25 cellular contexts compared by ENCODE assay signal in genomic region chr21:44849616-44850130, GRCh38. TPM values are rescaled to one million over a fixed set of nuclear protein-coding genes. Genes with fewer than 3 reads are reported as not detected.
DNase-seq lines count a peak whose midpoint lies in the region; ATAC-seq and TF ChIP-seq lines count a peak whose summit lies in the region.
"Had no signal": no experiment of that assay in that cellular context is flagged by ENCODE, and none has a peak within 500 bp of the region (broad histone marks: within the 10 kb centered on the region; RNA-seq: fewer than 3 reads in every experiment).

No MANE protein-coding gene starts in this region.

- CTCF ChIA-PET in IMR-90 (lab: Yijun Ruan, JAX) = no interaction called here

- H3K9me3 ChIP-seq in BLaER1 treated with 17β-estradiol and CSF1 and Interleukin-3, amounts not matched to agents 10 nM and 100 nM (replicated peaks in 1 of 11) = no peaks in the 10 kb centered on the region
- H3K9me3 ChIP-seq in IMR-90 (ENCODE audit: control insufficient read depth, insufficient read depth, low read length) (no peaks in the 10 kb centered on the region), mucosa of descending colon (no peaks in the 10 kb centered on the region)
- H3K9me3 ChIP-seq: HAP-1, SK-N-SH had no signal

- DNase-seq in IMR-90 (no peak), SIG-M5 (lab: John Stamatoyannopoulos, UW) (peak; percentile 12), mucosa of descending colon (peak in 2 of 3 donors; percentile 68 to 71), SKM-1 (lab: John Stamatoyannopoulos, UW; ENCODE audit: unreplicated experiment) (no peak), T-helper 2 cell (no peak), putamen (ENCODE audit: low spot score) (no peak)
- DNase-seq: activated CD4-positive, alpha-beta T cell treated with anti-CD3 and anti-CD28 coated beads for 1 hour; activated CD8-positive, alpha-beta memory T cell treated with anti-CD3 and anti-CD28 coated beads for 24 hours; activated T-cell treated with anti-CD3 and anti-CD28 coated beads, Interleukin-2, amount 50 U/mL, for 4 hours; CD4-positive, CD25-positive, alpha-beta regulatory T cell; central memory CD4-positive, alpha-beta T cell; foreskin melanocyte; islet precursor cell; Kasumi-1; naive B cell; NCI-H1417 treated with DMSO at 0.1 percent for 48 hours; NCI-H526; SK-N-SH; stimulated activated CD8-positive, alpha-beta memory T cell treated with anti-CD3 and anti-CD28 coated beads, Interleukin-4, amount 100 ng/mL, for 48 hours; T1000 had no signal

- H3K79me1 ChIP-seq in IMR-90 (ENCODE audit: low read depth in 1 of 2, low read length in 2 of 2) = peaks cover 36 to 41% of the 10 kb centered on the region in 2 experiments

- TF ChIP-seq CTCF in IMR-90 (conservative IDR thresholded peaks at IDR 0.05; ENCODE audit: low read depth, low read length) (no peak), mucosa of descending colon (IDR thresholded peaks at IDR 0.05) (no peak)

- H2BK5ac ChIP-seq in IMR-90 (ENCODE audit: low read depth, low read length, poor library complexity, severe bottlenecking) = no peak overlapping the region

- peaks cover 13% of the 10 kb centered on the region; the same call in 1 of the 2 replicates for H3K9me1 ChIP-seq in IMR-90 (ENCODE audit: insufficient read depth, low read length)

- H2BK120ac ChIP-seq in IMR-90 (ENCODE audit: low read depth, low read length) = no peak overlapping the region

- H4K91ac ChIP-seq in IMR-90 (ENCODE audit: insufficient read depth, low read depth, low read length) = no peak overlapping the region

- dilution Hi-C loops in IMR-90 (cut with HindIII; ENCODE audit: low sequenced_read_pairs, unreplicated experiment) = no loop called here

- H4K5ac ChIP-seq in IMR-90 (ENCODE audit: low read depth, low read length) = no peak overlapping the region

- H3K4me1 ChIP-seq in BLaER1 treated with 17β-estradiol and CSF1 and Interleukin-3, amounts not matched to agents 10 nM and 100 nM = peaks cover 78 to 99% (median 95%) of the 10 kb centered on the region in 10 experiments
- H3K4me1 ChIP-seq in IMR-90 (ENCODE audit: control insufficient read depth, insufficient read depth, low read length) (peaks cover 2% of the 10 kb centered on the region; the same call in 1 of the 2 replicates), mucosa of descending colon (ENCODE audit: low read depth) (peaks cover 75% of the 10 kb centered on the region)

- no peak overlapping the region for H2BK20ac ChIP-seq in IMR-90 (ENCODE audit: low read depth, low read length)

- no peak overlapping the region for H3K18ac ChIP-seq in IMR-90 (ENCODE audit: low read depth, low read length)

- H3K4ac ChIP-seq in IMR-90 (ENCODE audit: low read depth, low read length) = no peak overlapping the region

- H2AFZ ChIP-seq in IMR-90 (replicated peaks; ENCODE audit: low read length, poor library complexity) = no peak overlapping the region

- no peak for TF ChIP-seq POLR2A in IMR-90 (IDR thresholded peaks at IDR 0.05; ENCODE audit: low read depth, low read length)

- H2BK15ac ChIP-seq in IMR-90 (ENCODE audit: low read depth, low read length) = no peak overlapping the region

- in situ Hi-C loops in IMR-90 (cut with MboI; ENCODE audit: low sequenced_read_pairs) = no loop called here

- H2AK9ac ChIP-seq in IMR-90 (replicated peaks; ENCODE audit: low read depth, low read length, poor library complexity) = no peak overlapping the region

- H3K4me3 ChIP-seq in BLaER1 treated with 17β-estradiol and CSF1 and Interleukin-3, amounts not matched to agents 10 nM and 100 nM = no peak overlapping the region
- H3K4me3 ChIP-seq in IMR-90 (ENCODE audit: insufficient read depth, low read depth, low read length) (no peak overlapping the region), mucosa of descending colon (no peak overlapping the region)
- H3K4me3 ChIP-seq: HAP-1, lung had no signal

- H3K36me3 ChIP-seq in BLaER1 treated with 17β-estradiol and CSF1 and Interleukin-3, amounts not matched to agents 10 nM and 100 nM = peaks cover 53 to 72% (median 65%) of the 10 kb centered on the region in 11 experiments
- peaks cover 42% of the 10 kb centered on the region for H3K36me3 ChIP-seq in IMR-90 (ENCODE audit: control insufficient read depth, insufficient read depth, low read length)
- peaks cover 10% of the 10 kb centered on the region for H3K36me3 ChIP-seq in mucosa of descending colon (ENCODE audit: low read depth)

- H3K23ac ChIP-seq in IMR-90 (ENCODE audit: low read depth, low read length) = no peak overlapping the region

- no CpG with 5 or more reads among the region's 12 CpGs for WGBS in IMR-90 (ENCODE audit: extremely low coverage in 2 of 2, insufficient read length in 1 of 2), 2 experiments

- H4K8ac ChIP-seq in IMR-90 (ENCODE audit: low read depth in 2 of 2, low read length in 2 of 2) = no peak overlapping the region

- TF ChIP-seq RAD21 in IMR-90 (IDR thresholded peaks at IDR 0.05; ENCODE audit: low read length) = no peak

- H2AK5ac ChIP-seq in IMR-90 (ENCODE audit: low read depth, low read length) = no peak overlapping the region

- peak overlapping the region in 3 of 11 experiments; percentile 1 to 38 (median 6); a peak in 4 of 22 replicates for H3K27ac ChIP-seq in BLaER1 treated with 17β-estradiol and CSF1 and Interleukin-3, amounts not matched to agents 10 nM and 100 nM
- H3K27ac ChIP-seq in IMR-90 (ENCODE audit: insufficient read depth, low read length) = no peak overlapping the region

- H3K9ac ChIP-seq in BLaER1 treated with 17β-estradiol and CSF1 and Interleukin-3, amounts not matched to agents 10 nM and 100 nM = peak overlapping the region in 4 of 11 experiments; percentile 15 to 63 (median 42); a peak in 4 of 22 replicates
- H3K9ac ChIP-seq in IMR-90 (ENCODE audit: low read depth, low read length) = no peak overlapping the region
- H3K9ac ChIP-seq: SK-N-SH had no signal

- H4K20me1 ChIP-seq in BLaER1 treated with 17β-estradiol and CSF1 and Interleukin-3, amounts not matched to agents 10 nM and 100 nM = peaks cover 40 to 83% (median 66%) of the 10 kb centered on the region in 11 experiments
- H4K20me1 ChIP-seq in IMR-90 (ENCODE audit: insufficient read depth, low read length) = peaks cover 21% of the 10 kb centered on the region

- POLR2A ChIA-PET in IMR-90 (lab: Charles Lee; ENCODE audit: unreplicated experiment) = no interaction called here

- intact Hi-C loops in IMR-90 (cut with micrococcal nuclease) = no loop called here
- intact Hi-C loops in mucosa of descending colon (cut with DNase I, micrococcal nuclease) = no loop called here

- H3K56ac ChIP-seq in IMR-90 (ENCODE audit: extremely low read depth, insufficient read depth, low read length) = no peak overlapping the region

- H3K27me3 ChIP-seq in BLaER1 treated with 17β-estradiol and CSF1 and Interleukin-3, amounts not matched to agents 10 nM and 100 nM = no peaks in the 10 kb centered on the region
- H3K27me3 ChIP-seq in IMR-90 (ENCODE audit: control insufficient read depth, insufficient read depth, low read length) = no peaks in the 10 kb centered on the region; the same call in 1 of the 2 replicates

- ATAC-seq in IMR-90 (ENCODE audit: low read depth) (no peak), mucosa of descending colon (peak; percentile 78), HG02571 (IDR thresholded peaks at IDR 0.05; ENCODE audit: unreplicated experiment) (no peak)
- ATAC-seq: activated T-cell treated with anti-CD3 and anti-CD28 coated beads, Interleukin-2, amount 50 U/mL, for 4 hours; right cardiac atrium had no signal

- H3K4me2 ChIP-seq in BLaER1 treated with 17β-estradiol and CSF1 and Interleukin-3, amounts not matched to agents 10 nM and 100 nM = peak overlapping the region; percentile 28 to 97 (median 72); a peak in 21 of 22 replicates
- H3K4me2 ChIP-seq in IMR-90 (ENCODE audit: low read depth, low read length) = no peak overlapping the region
- H3K4me2 ChIP-seq: SK-N-SH had no signal

- H3K14ac ChIP-seq in IMR-90 (replicated peaks; ENCODE audit: low read depth, low read length) = no peak overlapping the region

- BruUV-seq in IMR-90 (replicated peaks; lab: Mats Ljungman, UMichigan) = TSS peak; percentile 84

TF ChIP-seq in IMR-90, 13 proteins besides CTCF, POLR2A, EP300 and RAD21:
- TF ChIP-seq CHD1 (IDR thresholded peaks at IDR 0.05; ENCODE audit: low read depth, low read length) = no peak

RNA-seq across cellular contexts. Expression of gene PTTG1IP, which starts 23.8 kb away (rescaled TPM):
- total RNA-seq in IMR-90 (2012; rRNA removed) = 194 and 230 TPM in 2 replicates
- 156 and 167 TPM in 2 replicates for polyA plus RNA-seq in IMR-90 (2012; rRNA removed)
- 112 and 137 TPM in 2 replicates for polyA plus RNA-seq in IMR-90 (2012; cell fraction: cytosol; rRNA removed)
- polyA plus RNA-seq in IMR-90 (2012; cell fraction: nucleus; rRNA removed; ENCODE audit: low replicate concordance) = 67.9 and 125 TPM in 2 replicates
- total RNA-seq in mucosa of descending colon = 100 to 1,000 TPM; 202 to 391 (median 286) TPM

RNA-seq across cellular contexts. Expression of gene SUMO3, which starts 31.8 kb away (rescaled TPM):
- 64.9 and 103 TPM in 2 replicates for total RNA-seq in IMR-90 (2012; rRNA removed)
- polyA plus RNA-seq in IMR-90 (2012; rRNA removed) = 101 and 104 TPM in 2 replicates
- polyA plus RNA-seq in IMR-90 (2012; cell fraction: cytosol; rRNA removed) = 73.7 and 82.6 TPM in 2 replicates
- polyA plus RNA-seq in IMR-90 (2012; cell fraction: nucleus; rRNA removed; ENCODE audit: low replicate concordance) = 23.5 and 36.3 TPM in 2 replicates
- 10 to 100 TPM; 68.9 to 76.9 (median 69.4) TPM for total RNA-seq in mucosa of descending colon

RNA-seq across cellular contexts. Expression of gene UBE2G2, which starts 48.1 kb away (rescaled TPM):
- 65.4 and 75.8 TPM in 2 replicates for total RNA-seq in IMR-90 (2012; rRNA removed)
- polyA plus RNA-seq in IMR-90 (2012; rRNA removed) = 81.9 and 91.7 TPM in 2 replicates
- polyA plus RNA-seq in IMR-90 (2012; cell fraction: cytosol; rRNA removed) = 51.8 and 81.4 TPM in 2 replicates
- 112 and 205 TPM in 2 replicates for polyA plus RNA-seq in IMR-90 (2012; cell fraction: nucleus; rRNA removed; ENCODE audit: low replicate concordance)
- 10 to 100 TPM; 64.2 to 85.4 (median 66.8) TPM for total RNA-seq in mucosa of descending colon

Comparison
In these comparisons a context has a peak if more than half of its experiments do, and no peak if none do; other contexts are left out.
1. DNase-seq: peak in SIG-M5 (single experiment) and mucosa of descending colon (2 of 3); none in IMR-90 (single experiment), SKM-1 (single experiment), T-helper 2 cell (0 of 5) and putamen (single experiment).